In the genomic region with DNA sequence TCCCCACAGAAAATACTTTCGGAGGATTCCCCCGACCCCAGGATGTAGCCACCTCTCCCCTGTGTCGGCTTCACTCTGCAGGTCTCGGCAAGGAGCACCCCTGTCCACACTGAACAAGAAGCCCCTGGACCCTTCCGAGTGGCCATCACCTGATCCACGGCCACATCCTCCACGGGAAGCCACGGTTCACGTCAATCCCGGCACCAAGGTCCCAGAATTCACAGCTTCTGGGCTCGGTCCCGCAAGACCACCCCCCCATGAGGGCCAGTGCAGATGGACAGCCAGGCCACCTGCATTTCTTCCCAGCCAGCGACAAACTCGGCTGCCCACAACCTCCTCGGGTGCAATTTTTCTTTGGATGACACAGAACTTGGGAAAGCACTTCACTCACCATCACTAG, we compare ENCODE assay signal across 16 cellular contexts.
DNase-seq lines count a peak whose midpoint lies in the region; ATAC-seq and TF ChIP-seq lines count a peak whose summit lies in the region.
"Had no signal": no experiment of that assay in that cellular context is flagged by ENCODE, and none has a peak within 500 bp of the region (broad histone marks: within the 10 kb centered on the region; RNA-seq: fewer than 3 reads in every experiment).

No MANE protein-coding gene starts in this region.

- no peak overlapping the region for H3K4me3 Mint-ChIP-seq in chondrocyte (ENCODE audit: unreplicated experiment)
- H3K4me3 Mint-ChIP-seq in endothelial cell (ENCODE audit: unreplicated experiment) = peak overlapping the region; percentile 62
- H3K4me3 Mint-ChIP-seq in activated CD4-positive, alpha-beta memory T cell treated with anti-CD3 and anti-CD28 coated beads for 36 hours = no peak overlapping the region
- no peak overlapping the region for H3K4me3 Mint-ChIP-seq in activated CD8-positive, alpha-beta memory T cell treated with anti-CD3 and anti-CD28 coated beads, Interleukin-2, amount 10 ng/mL, durations not matched to agents 7 days and 5 days
- H3K4me3 Mint-ChIP-seq: CD4-positive, alpha-beta memory T cell; H9 had no signal

- no peak overlapping the region for H3K9ac ChIP-seq in neuronal stem cell (ENCODE audit: low read depth, low read length, poor library complexity)
- H3K9ac ChIP-seq: GM23248 had no signal

- no peak overlapping the region for H2BK120ac ChIP-seq in neuronal stem cell (ENCODE audit: low read depth, low read length)

- no peak overlapping the region for H3K4me2 ChIP-seq in neuronal stem cell (ENCODE audit: insufficient read depth, low read length, poor library complexity, severe bottlenecking)

- TF ChIP-seq CTCF in chondrocyte (IDR thresholded peaks at IDR 0.05) = no peak
- no peak for TF ChIP-seq CTCF in endothelial cell (IDR thresholded peaks at IDR 0.05; ENCODE audit: unreplicated experiment)
- TF ChIP-seq CTCF in upper lobe of right lung (IDR thresholded peaks at IDR 0.05) = no peak

- H3K27me3 Mint-ChIP-seq in chondrocyte (ENCODE audit: low read depth) = peaks cover 33% of the 10 kb centered on the region
- peaks cover 28% of the 10 kb centered on the region for H3K27me3 Mint-ChIP-seq in endothelial cell (ENCODE audit: unreplicated experiment)
- peaks cover 3% of the 10 kb centered on the region for H3K27me3 Mint-ChIP-seq in activated CD4-positive, alpha-beta memory T cell treated with anti-CD3 and anti-CD28 coated beads for 36 hours
- peaks cover 2% of the 10 kb centered on the region for H3K27me3 Mint-ChIP-seq in activated CD8-positive, alpha-beta memory T cell treated with anti-CD3 and anti-CD28 coated beads, Interleukin-2, amount 10 ng/mL, durations not matched to agents 7 days and 5 days

- H3K27me3 ChIP-seq in neuronal stem cell (ENCODE audit: control insufficient read depth in 3 of 3, insufficient read depth in 3 of 3, low read depth in 1 of 3, low read length in 3 of 3) (no peaks in the 10 kb centered on the region), upper lobe of right lung (no peaks in the 10 kb centered on the region)

- peaks cover 0 to 3% of the 10 kb centered on the region in 2 donors for H3K4me1 ChIP-seq in neuronal stem cell (ENCODE audit: control insufficient read depth in 2 of 2, insufficient read depth in 1 of 2, low read depth in 1 of 2, low read length in 2 of 2)
- no peaks in the 10 kb centered on the region for H3K4me1 ChIP-seq in upper lobe of right lung

- H3K36me3 ChIP-seq in neuronal stem cell (replicated peaks in 1 of 2; ENCODE audit: control insufficient read depth in 2 of 2, insufficient read depth in 2 of 2, low read length in 2 of 2) (no peaks in the 10 kb centered on the region), upper lobe of right lung (no peaks in the 10 kb centered on the region)

- no peak overlapping the region for H2BK15ac ChIP-seq in neuronal stem cell (ENCODE audit: low read length)

- H3K36me3 Mint-ChIP-seq in chondrocyte (ENCODE audit: low read depth) (no peaks in the 10 kb centered on the region), endothelial cell (ENCODE audit: low read depth, unreplicated experiment) (peaks cover 32% of the 10 kb centered on the region)
- H3K36me3 Mint-ChIP-seq in activated CD4-positive, alpha-beta memory T cell treated with anti-CD3 and anti-CD28 coated beads for 36 hours = no peaks in the 10 kb centered on the region
- no peaks in the 10 kb centered on the region for H3K36me3 Mint-ChIP-seq in activated CD8-positive, alpha-beta memory T cell treated with anti-CD3 and anti-CD28 coated beads, Interleukin-2, amount 10 ng/mL, durations not matched to agents 7 days and 5 days
- H3K36me3 Mint-ChIP-seq: CD4-positive, alpha-beta memory T cell had no signal

- H4K91ac ChIP-seq in neuronal stem cell (ENCODE audit: low read depth, low read length, poor library complexity) = no peak overlapping the region

- peak; percentile 77 for DNase-seq in chondrocyte (ENCODE audit: low spot score)
- no peak for DNase-seq in endothelial cell (ENCODE audit: low spot score)
- no peak for DNase-seq in neuronal stem cell (ENCODE audit: low spot score)
- peak; percentile 59 for DNase-seq in upper lobe of right lung
- no peak for DNase-seq in activated CD4-positive, alpha-beta memory T cell treated with anti-CD3 and anti-CD28 coated beads for 36 hours
- DNase-seq in HK-2 (ENCODE audit: unreplicated experiment) = no peak
- no peak for DNase-seq in activated CD8-positive, alpha-beta memory T cell treated with anti-CD3 and anti-CD28 coated beads, Interleukin-2, amount 10 ng/mL, durations not matched to agents 7 days and 5 days
- DNase-seq: C1 segment of cervical spinal cord, Calu3, COR-L47, DMS53, GF-D8, GM23248, H9 had no signal

- no peaks in the 10 kb centered on the region for H3K79me1 ChIP-seq in neuronal stem cell (ENCODE audit: low read depth, low read length)

- H3K27ac Mint-ChIP-seq in chondrocyte (ENCODE audit: unreplicated experiment) = no peak overlapping the region
- H3K27ac Mint-ChIP-seq in endothelial cell (ENCODE audit: unreplicated experiment) = peak overlapping the region; percentile 57
- no peak overlapping the region for H3K27ac Mint-ChIP-seq in activated CD4-positive, alpha-beta memory T cell treated with anti-CD3 and anti-CD28 coated beads for 36 hours
- H3K27ac Mint-ChIP-seq in activated CD8-positive, alpha-beta memory T cell treated with anti-CD3 and anti-CD28 coated beads, Interleukin-2, amount 10 ng/mL, durations not matched to agents 7 days and 5 days = no peak overlapping the region
- H3K27ac Mint-ChIP-seq: CD4-positive, alpha-beta memory T cell; H9 had no signal

- H3K9me3 ChIP-seq in neuronal stem cell (replicated peaks in 1 of 2; ENCODE audit: control insufficient read depth in 2 of 2, insufficient read depth in 1 of 2, low read depth in 1 of 2, low read length in 2 of 2) (peaks cover 0 to 3% of the 10 kb centered on the region in 2 donors), upper lobe of right lung (no peaks in the 10 kb centered on the region)

- no peak overlapping the region for H3K4ac ChIP-seq in neuronal stem cell (ENCODE audit: low read length)

- no peak overlapping the region for H4K8ac ChIP-seq in neuronal stem cell (ENCODE audit: low read depth, low read length)

- H2BK5ac ChIP-seq in neuronal stem cell (ENCODE audit: low read length) = no peak overlapping the region

- H3K18ac ChIP-seq in neuronal stem cell (ENCODE audit: low read length) = no peak overlapping the region

- no peak overlapping the region for H3K14ac ChIP-seq in neuronal stem cell (ENCODE audit: low read length)

- intact Hi-C loops in upper lobe of right lung (cut with DNase I) = no loop called here
- intact Hi-C loops in activated CD4-positive, alpha-beta memory T cell treated with anti-CD3 and anti-CD28 coated beads for 36 hours (cut with micrococcal nuclease) = no loop called here

- no peak overlapping the region for H2AFZ ChIP-seq in neuronal stem cell (ENCODE audit: low read length)
- H2AFZ ChIP-seq: GM23248 had no signal

- POLR2A ChIA-PET in activated CD4-positive, alpha-beta memory T cell treated with anti-CD3 and anti-CD28 coated beads for 36 hours (lab: Charles Lee) = no interaction called here

- WGBS in neuronal stem cell (ENCODE audit: extremely low coverage in 2 of 2, insufficient read length in 2 of 2, insufficient replicate concordance in 1 of 2), 2 donors = no CpG with 5 or more reads among the region's 15 CpGs

- no peak overlapping the region for H2BK12ac ChIP-seq in neuronal stem cell (ENCODE audit: low read length)

- no peaks in the 10 kb centered on the region for H3K4me1 Mint-ChIP-seq in chondrocyte (ENCODE audit: low read depth)
- no peaks in the 10 kb centered on the region for H3K4me1 Mint-ChIP-seq in endothelial cell (ENCODE audit: unreplicated experiment)
- no peaks in the 10 kb centered on the region for H3K4me1 Mint-ChIP-seq in activated CD4-positive, alpha-beta memory T cell treated with anti-CD3 and anti-CD28 coated beads for 36 hours (ENCODE audit: low read depth)
- no peaks in the 10 kb centered on the region for H3K4me1 Mint-ChIP-seq in activated CD8-positive, alpha-beta memory T cell treated with anti-CD3 and anti-CD28 coated beads, Interleukin-2, amount 10 ng/mL, durations not matched to agents 7 days and 5 days
- H3K4me1 Mint-ChIP-seq: CD4-positive, alpha-beta memory T cell had no signal

- H3K4me3 ChIP-seq in neuronal stem cell (ENCODE audit: low read length in 2 of 2) (no peak overlapping the region), upper lobe of right lung (no peak overlapping the region)
- H3K4me3 ChIP-seq: GM23248 had no signal

- ATAC-seq in upper lobe of right lung = no peak
- no peak for ATAC-seq in activated CD8-positive, alpha-beta memory T cell treated with anti-CD3 and anti-CD28 coated beads, Interleukin-2, amount 10 ng/mL, durations not matched to agents 7 days and 5 days
- ATAC-seq: HCT116 had no signal

- H3K9me3 Mint-ChIP-seq in chondrocyte (ENCODE audit: low read depth) = no peaks in the 10 kb centered on the region
- H3K9me3 Mint-ChIP-seq in endothelial cell (ENCODE audit: unreplicated experiment) = peaks cover 36% of the 10 kb centered on the region
- H3K9me3 Mint-ChIP-seq in activated CD4-positive, alpha-beta memory T cell treated with anti-CD3 and anti-CD28 coated beads for 36 hours = no peaks in the 10 kb centered on the region
- no peaks in the 10 kb centered on the region for H3K9me3 Mint-ChIP-seq in activated CD8-positive, alpha-beta memory T cell treated with anti-CD3 and anti-CD28 coated beads, Interleukin-2, amount 10 ng/mL, durations not matched to agents 7 days and 5 days (ENCODE audit: low read depth)
- H3K9me3 Mint-ChIP-seq: CD4-positive, alpha-beta memory T cell had no signal

- CTCF ChIA-PET in activated CD4-positive, alpha-beta memory T cell treated with anti-CD3 and anti-CD28 coated beads for 36 hours (lab: Charles Lee) = no interaction called here
- CTCF ChIA-PET in activated CD8-positive, alpha-beta memory T cell treated with anti-CD3 and anti-CD28 coated beads, Interleukin-2, amount 10 ng/mL, durations not matched to agents 7 days and 5 days (lab: Charles Lee) = no interaction called here

- no peak overlapping the region for H3K23ac ChIP-seq in neuronal stem cell (ENCODE audit: low read depth, low read length, poor library complexity)

- H3K27ac ChIP-seq in neuronal stem cell (replicated peaks; ENCODE audit: low read length) (no peak overlapping the region), upper lobe of right lung (no peak overlapping the region)
- H3K27ac ChIP-seq: GM23248 had no signal

- peak overlapping the region; percentile 8 for H2AK5ac ChIP-seq in neuronal stem cell (ENCODE audit: low read depth, low read length)

Comparison
In these comparisons a context has a peak if more than half of its experiments do, and no peak if none do; other contexts are left out.
1. DNase-seq: peak in chondrocyte (single experiment) and upper lobe of right lung (single experiment); none in endothelial cell (single experiment), neuronal stem cell (single experiment), activated CD4-positive, alpha-beta memory T cell treated with anti-CD3 and anti-CD28 coated beads for 36 hours (single experiment), HK-2 (single experiment) and activated CD8-positive, alpha-beta memory T cell treated with anti-CD3 and anti-CD28 coated beads, Interleukin-2, amount 10 ng/mL, durations not matched to agents 7 days and 5 days (single experiment).